Comparison of ENCODE assay signal across 11 cellular contexts in genomic region chr7:23234569-23235296, GRCh38. TPM values are rescaled to one million over a fixed set of nuclear protein-coding genes. Genes with fewer than 3 reads are reported as not detected.
DNase-seq lines count a peak whose midpoint lies in the region; ATAC-seq and TF ChIP-seq lines count a peak whose summit lies in the region.
"Had no signal": no experiment of that assay in that cellular context is flagged by ENCODE, and none has a peak within 500 bp of the region (broad histone marks: within the 10 kb centered on the region; RNA-seq: fewer than 3 reads in every experiment).

No MANE protein-coding gene starts in this region.

- no TSS peak for BruUV-seq in PC-9 (replicated peaks; lab: Mats Ljungman, UMichigan)

- H3K4me3 Mint-ChIP-seq in activated naive CD4-positive, alpha-beta T cell treated with anti-CD3 and anti-CD28 coated beads for 36 hours = no peak overlapping the region

- no peaks in the 10 kb centered on the region for H3K79me2 ChIP-seq in PC-9 (ENCODE audit: low read depth)

- no peaks in the 10 kb centered on the region for H3K9me3 ChIP-seq in PC-9 (ENCODE audit: insufficient read depth, low read depth)

- H4K20me1 ChIP-seq in PC-9 (ENCODE audit: insufficient read depth) = no peaks in the 10 kb centered on the region

- H3K36me3 Mint-ChIP-seq in activated naive CD4-positive, alpha-beta T cell treated with anti-CD3 and anti-CD28 coated beads for 36 hours (ENCODE audit: low read depth) = no peaks in the 10 kb centered on the region

- no peaks in the 10 kb centered on the region for H3F3A ChIP-seq in PC-9 (ENCODE audit: insufficient read depth, low read depth)

- POLR2A ChIA-PET in PC-9 (lab: Charles Lee; ENCODE audit: unreplicated experiment) = no interaction called here

- intact Hi-C loops in activated naive CD4-positive, alpha-beta T cell treated with anti-CD3 and anti-CD28 coated beads for 36 hours (cut with micrococcal nuclease) = no loop called here
- intact Hi-C loops in PC-9 (cut with micrococcal nuclease; ENCODE audit: unreplicated experiment) = no loop called here

- DNase-seq in fibroblast of gingiva (ENCODE audit: low read depth) = peak; percentile 37
- DNase-seq in Ammon's horn (ENCODE audit: low spot score) = no peak
- no peak for DNase-seq in HT-29 (ENCODE audit: low spot score)
- DNase-seq in activated naive CD4-positive, alpha-beta T cell treated with anti-CD3 and anti-CD28 coated beads for 36 hours = no peak
- no peak for DNase-seq in PC-9
- DNase-seq: DMS153, KG1, T-helper 2 cell had no signal

- H3K9me3 Mint-ChIP-seq in activated naive CD4-positive, alpha-beta T cell treated with anti-CD3 and anti-CD28 coated beads for 36 hours = no peaks in the 10 kb centered on the region

- H3K4me1 ChIP-seq in PC-9 (replicated peaks; ENCODE audit: insufficient read depth) = no peaks in the 10 kb centered on the region

- H3K4me2 ChIP-seq in PC-9 = no peak overlapping the region

- H3K27me3 Mint-ChIP-seq in activated naive CD4-positive, alpha-beta T cell treated with anti-CD3 and anti-CD28 coated beads for 36 hours (ENCODE audit: low read depth) = no peaks in the 10 kb centered on the region

- no peaks in the 10 kb centered on the region for H3K36me3 ChIP-seq in PC-9 (ENCODE audit: low read depth)

- CTCF ChIA-PET in activated naive CD4-positive, alpha-beta T cell treated with anti-CD3 and anti-CD28 coated beads for 36 hours (lab: Charles Lee) = no interaction called here
- CTCF ChIA-PET in PC-9 (lab: Charles Lee) = no interaction called here

- peak; percentile 30 for TF ChIP-seq CTCF in GM12873 (IDR thresholded peaks at IDR 0.05; ENCODE audit: insufficient read depth, low read depth, low read length, missing control alignments)
- TF ChIP-seq CTCF in PC-9 (conservative IDR thresholded peaks at IDR 0.05) = no peak

- no peaks in the 10 kb centered on the region for H3K9me2 ChIP-seq in PC-9 (ENCODE audit: insufficient read depth)

- peaks cover 4% of the 10 kb centered on the region for H3K4me1 Mint-ChIP-seq in activated naive CD4-positive, alpha-beta T cell treated with anti-CD3 and anti-CD28 coated beads for 36 hours (ENCODE audit: low read depth)

- H3K27ac ChIP-seq in PC-9 = no peak overlapping the region

- H3K4me3 ChIP-seq in PC-9 = no peak overlapping the region

- H3K27me3 ChIP-seq in PC-9 (ENCODE audit: insufficient read depth, low read depth) = no peaks in the 10 kb centered on the region

- peak; percentile 94 for ATAC-seq in GM21381 (IDR thresholded peaks at IDR 0.05; ENCODE audit: unreplicated experiment)
- peak; percentile 90 for ATAC-seq in HG03439 (IDR thresholded peaks at IDR 0.05; ENCODE audit: unreplicated experiment)

- no peak overlapping the region for H2AFZ ChIP-seq in PC-9

- no peak overlapping the region for H3K27ac Mint-ChIP-seq in activated naive CD4-positive, alpha-beta T cell treated with anti-CD3 and anti-CD28 coated beads for 36 hours

RNA-seq across cellular contexts. Expression of gene GPNMB, which starts 11.8 kb away (rescaled TPM):
- 0.18 and 0.74 TPM in 2 replicates for total RNA-seq in HT-29 (2014; rRNA removed; shearing (Covaris generic))
- total RNA-seq in activated naive CD4-positive, alpha-beta T cell treated with anti-CD3 and anti-CD28 coated beads for 36 hours = under 1 TPM; 0.38 to 0.54 TPM
- 13.3 and 17.4 TPM in 2 replicates for total RNA-seq in PC-9 (2021)

RNA-seq across cellular contexts. Expression of gene NUP42, which starts 52.9 kb away (rescaled TPM):
- 66.8 and 97.7 TPM in 2 replicates for total RNA-seq in HT-29 (2014; rRNA removed; shearing (Covaris generic))
- 10 to 100 TPM; 15.2 to 17.0 TPM for total RNA-seq in activated naive CD4-positive, alpha-beta T cell treated with anti-CD3 and anti-CD28 coated beads for 36 hours
- total RNA-seq in PC-9 (2021) = 41.3 and 51.3 TPM in 2 replicates
